Comparison of ENCODE assay signal across 1 cellular context in the genomic region with DNA sequence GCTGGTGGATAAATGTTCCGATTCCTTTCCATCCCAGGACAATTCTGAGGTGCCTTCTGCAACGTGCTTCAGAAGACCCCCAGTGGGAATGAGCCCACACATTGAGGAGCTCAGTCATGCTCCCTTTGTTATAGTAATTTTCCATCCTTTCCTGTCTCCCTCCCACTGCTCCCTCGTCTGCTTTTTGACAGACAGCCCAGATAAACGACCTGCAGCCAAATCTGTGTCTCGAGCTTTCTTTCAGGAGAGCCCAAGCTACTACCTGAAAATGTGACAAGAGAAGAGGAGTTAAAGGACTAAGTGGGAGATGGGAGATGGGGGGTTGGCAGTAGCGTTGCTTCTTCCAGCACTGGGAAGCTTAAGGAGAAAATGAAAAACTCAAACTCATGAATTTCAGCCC.
TF ChIP-seq lines count a peak whose summit lies in the region.

No MANE protein-coding gene starts in this region.

TF ChIP-seq in WTC11, 78 proteins besides CTCF, POLR2A, EP300 and RAD21 (continued from another document):
- no peak for TF ChIP-seq PRDM15 (CRISPR knock-in tag; IDR thresholded peaks at IDR 0.05)
- no peak for TF ChIP-seq FOXP1 (CRISPR knock-in tag; IDR thresholded peaks at IDR 0.05; ENCODE audit: borderline replicate concordance)
- TF ChIP-seq, protein P1, sequence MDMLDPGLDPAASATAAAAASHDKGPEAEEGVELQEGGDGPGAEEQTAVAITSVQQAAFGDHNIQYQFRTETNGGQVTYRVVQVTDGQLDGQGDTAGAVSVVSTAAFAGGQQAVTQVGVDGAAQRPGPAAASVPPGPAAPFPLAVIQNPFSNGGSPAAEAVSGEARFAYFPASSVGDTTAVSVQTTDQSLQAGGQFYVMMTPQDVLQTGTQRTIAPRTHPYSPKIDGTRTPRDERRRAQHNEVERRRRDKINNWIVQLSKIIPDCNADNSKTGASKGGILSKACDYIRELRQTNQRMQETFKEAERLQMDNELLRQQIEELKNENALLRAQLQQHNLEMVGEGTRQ (CRISPR knock-in tag; IDR thresholded peaks at IDR 0.05) = no peak
- no peak for TF ChIP-seq PREB (CRISPR knock-in tag; IDR thresholded peaks at IDR 0.05; ENCODE audit: borderline replicate concordance)
- TF ChIP-seq, protein P2, sequence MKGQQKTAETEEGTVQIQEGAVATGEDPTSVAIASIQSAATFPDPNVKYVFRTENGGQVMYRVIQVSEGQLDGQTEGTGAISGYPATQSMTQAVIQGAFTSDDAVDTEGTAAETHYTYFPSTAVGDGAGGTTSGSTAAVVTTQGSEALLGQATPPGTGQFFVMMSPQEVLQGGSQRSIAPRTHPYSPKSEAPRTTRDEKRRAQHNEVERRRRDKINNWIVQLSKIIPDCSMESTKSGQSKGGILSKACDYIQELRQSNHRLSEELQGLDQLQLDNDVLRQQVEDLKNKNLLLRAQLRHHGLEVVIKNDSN (CRISPR knock-in tag; IDR thresholded peaks at IDR 0.05) = no peak
- TF ChIP-seq, protein P3, sequence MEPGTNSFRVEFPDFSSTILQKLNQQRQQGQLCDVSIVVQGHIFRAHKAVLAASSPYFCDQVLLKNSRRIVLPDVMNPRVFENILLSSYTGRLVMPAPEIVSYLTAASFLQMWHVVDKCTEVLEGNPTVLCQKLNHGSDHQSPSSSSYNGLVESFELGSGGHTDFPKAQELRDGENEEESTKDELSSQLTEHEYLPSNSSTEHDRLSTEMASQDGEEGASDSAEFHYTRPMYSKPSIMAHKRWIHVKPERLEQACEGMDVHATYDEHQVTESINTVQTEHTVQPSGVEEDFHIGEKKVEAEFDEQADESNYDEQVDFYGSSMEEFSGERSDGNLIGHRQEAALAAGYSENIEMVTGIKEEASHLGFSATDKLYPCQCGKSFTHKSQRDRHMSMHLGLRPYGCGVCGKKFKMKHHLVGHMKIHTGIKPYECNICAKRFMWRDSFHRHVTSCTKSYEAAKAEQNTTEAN (CRISPR knock-in tag; IDR thresholded peaks at IDR 0.05) = no peak
- TF ChIP-seq NFE2L1 (CRISPR knock-in tag; IDR thresholded peaks at IDR 0.05) = no peak
- no peak for TF ChIP-seq NFYB (CRISPR knock-in tag; conservative IDR thresholded peaks at IDR 0.05; ENCODE audit: low read depth)
- TF ChIP-seq, protein P4, sequence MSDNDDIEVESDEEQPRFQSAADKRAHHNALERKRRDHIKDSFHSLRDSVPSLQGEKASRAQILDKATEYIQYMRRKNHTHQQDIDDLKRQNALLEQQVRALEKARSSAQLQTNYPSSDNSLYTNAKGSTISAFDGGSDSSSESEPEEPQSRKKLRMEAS (CRISPR knock-in tag; IDR thresholded peaks at IDR 0.05) = no peak
- TF ChIP-seq ZNF317 (CRISPR knock-in tag; IDR thresholded peaks at IDR 0.05; ENCODE audit: borderline replicate concordance, low read depth) = no peak
- TF ChIP-seq, protein P5, sequence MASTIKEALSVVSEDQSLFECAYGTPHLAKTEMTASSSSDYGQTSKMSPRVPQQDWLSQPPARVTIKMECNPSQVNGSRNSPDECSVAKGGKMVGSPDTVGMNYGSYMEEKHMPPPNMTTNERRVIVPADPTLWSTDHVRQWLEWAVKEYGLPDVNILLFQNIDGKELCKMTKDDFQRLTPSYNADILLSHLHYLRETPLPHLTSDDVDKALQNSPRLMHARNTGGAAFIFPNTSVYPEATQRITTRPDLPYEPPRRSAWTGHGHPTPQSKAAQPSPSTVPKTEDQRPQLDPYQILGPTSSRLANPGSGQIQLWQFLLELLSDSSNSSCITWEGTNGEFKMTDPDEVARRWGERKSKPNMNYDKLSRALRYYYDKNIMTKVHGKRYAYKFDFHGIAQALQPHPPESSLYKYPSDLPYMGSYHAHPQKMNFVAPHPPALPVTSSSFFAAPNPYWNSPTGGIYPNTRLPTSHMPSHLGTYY (CRISPR knock-in tag; IDR thresholded peaks at IDR 0.05) = no peak
- TF ChIP-seq SOX15 (CRISPR knock-in tag; IDR thresholded peaks at IDR 0.05) = no peak
- no peak for TF ChIP-seq ATF3 (CRISPR knock-in tag; conservative IDR thresholded peaks at IDR 0.05)
- no peak for TF ChIP-seq TP53 (CRISPR knock-in tag; IDR thresholded peaks at IDR 0.05)
- no peak for TF ChIP-seq SMAD4 (CRISPR knock-in tag; IDR thresholded peaks at IDR 0.05)
- TF ChIP-seq NR1H2 (CRISPR knock-in tag; IDR thresholded peaks at IDR 0.05) = no peak
